In genomic region chr4:126572264-126572663, GRCh38 we compare ENCODE assay signal across 1 cellular context.
TF ChIP-seq lines count a peak whose summit lies in the region.

No MANE protein-coding gene starts in this region.

TF ChIP-seq in K562, 482 proteins besides CTCF, POLR2A, EP300 and RAD21 (continued from another document and continues in another):
- TF ChIP-seq ZMIZ1 (IDR thresholded peaks at IDR 0.05; ENCODE audit: low read depth in 2 of 2, low read length in 2 of 2) (0 out of 4 replicates have a peak, but pooled peaks of 1 of the 2 experiments have one; percentile 59), PHF20 (IDR thresholded peaks at IDR 0.05; ENCODE audit: partially characterized antibody) (no peak), FOXM1 (IDR thresholded peaks at IDR 0.05; ENCODE audit: low read depth) (0 out of 2 replicates have a peak, but pooled peaks have one; percentile 59), FOXM1 (CRISPR knock-in tag; IDR thresholded peaks at IDR 0.05; ENCODE audit: low read depth) (no peak), ZNF184 (CRISPR knock-in tag; IDR thresholded peaks at IDR 0.05) (no peak), POLR3A (IDR thresholded peaks at IDR 0.05; ENCODE audit: borderline replicate concordance, extremely low read depth, insufficient read depth, insufficient read length) (no peak), SRSF7 (optimal IDR thresholded peaks at IDR 0.05; ENCODE audit: low read depth, low read length) (no peak), POLR2AphosphoS2 (IDR thresholded peaks at IDR 0.05; ENCODE audit: low read length) (no peak), CHD1 (IDR thresholded peaks at IDR 0.05; ENCODE audit: low read length) (no peak), TSC22D4 (tag; IDR thresholded peaks at IDR 0.05) (no peak), KAT2B (IDR thresholded peaks at IDR 0.05; ENCODE audit: low read depth, low read length) (no peak), NR2F6 (CRISPR knock-in tag; IDR thresholded peaks at IDR 0.05) (no peak), TCF7 (IDR thresholded peaks at IDR 0.05; ENCODE audit: borderline replicate concordance) (no peak), DLX4 (CRISPR knock-in tag; IDR thresholded peaks at IDR 0.05) (no peak), U2AF2 (optimal IDR thresholded peaks at IDR 0.05; ENCODE audit: low read depth, low read length) (no peak), NFIC (IDR thresholded peaks at IDR 0.05) (0 out of 2 replicates have a peak, but pooled peaks have one; percentile 32), ZNF518B (CRISPR knock-in tag; IDR thresholded peaks at IDR 0.05) (no peak), TGIF2 (CRISPR knock-in tag; IDR thresholded peaks at IDR 0.05) (no peak), RBM15 (IDR thresholded peaks at IDR 0.05; ENCODE audit: insufficient read depth, low read length) (no peak), ZNF780A (CRISPR knock-in tag; IDR thresholded peaks at IDR 0.05) (no peak), TRIM24 (IDR thresholded peaks at IDR 0.05) (peak; percentile 43 to 53; a peak in 1 of 4 replicates), IFI16 (CRISPR knock-in tag; IDR thresholded peaks at IDR 0.05) (no peak), BCL6 (CRISPR knock-in tag; IDR thresholded peaks at IDR 0.05) (no peak), GTF2E2 (tag; IDR thresholded peaks at IDR 0.05) (no peak), HDAC2 (IDR thresholded peaks at IDR 0.05) (no peak), ZNF79 (CRISPR knock-in tag; IDR thresholded peaks at IDR 0.05; ENCODE audit: low read depth) (no peak), XRCC3 (IDR thresholded peaks at IDR 0.05) (no peak), DACH1 (IDR thresholded peaks at IDR 0.05; ENCODE audit: partially characterized antibody) (peak; percentile 26), SAFB2 (IDR thresholded peaks at IDR 0.05; ENCODE audit: borderline replicate concordance, low read depth, low read length, severe bottlenecking) (no peak), XRCC4 (IDR thresholded peaks at IDR 0.05; ENCODE audit: extremely low read depth, insufficient read depth, insufficient read length) (no peak), POLR2B (IDR thresholded peaks at IDR 0.05; ENCODE audit: low read depth, partially characterized antibody) (no peak), SREBF1 (IDR thresholded peaks at IDR 0.05; ENCODE audit: borderline replicate concordance, low read depth, low read length) (no peak), SMAD4 (CRISPR knock-in tag; conservative IDR thresholded peaks at IDR 0.05) (no peak), KDM2B (CRISPR knock-in tag; IDR thresholded peaks at IDR 0.05) (no peak), RCOR1 (IDR thresholded peaks at IDR 0.05; ENCODE audit: borderline replicate concordance in 1 of 2, low read depth in 2 of 2, low read length in 2 of 2) (peak in 1 of 2 experiments; percentile 31; a peak in 1 of 4 replicates), MYNN (IDR thresholded peaks at IDR 0.05) (0 out of 2 replicates have a peak, but pooled peaks have one; percentile 50), MYNN (CRISPR knock-in tag; IDR thresholded peaks at IDR 0.05) (no peak), HMGN3 (IDR thresholded peaks at IDR 0.05; ENCODE audit: borderline replicate concordance, extremely low read depth, insufficient read length, low read depth, low read length) (no peak), REST (CRISPR knock-in tag; IDR thresholded peaks at IDR 0.05; ENCODE audit: low read depth) (no peak), NFATC3 (IDR thresholded peaks at IDR 0.05) (no peak), CBFB (CRISPR knock-in tag; IDR thresholded peaks at IDR 0.05) (no peak), ZNF551 (CRISPR knock-in tag; IDR thresholded peaks at IDR 0.05) (no peak), TAL1 (IDR thresholded peaks at IDR 0.05) (peak; percentile 86), SMARCE1 (IDR thresholded peaks at IDR 0.05) (peak; percentile 67), SOX6 (IDR thresholded peaks at IDR 0.05) (peak; percentile 89), TEAD4 (IDR thresholded peaks at IDR 0.05; ENCODE audit: low read length) (peak; percentile 95), TEAD4 (CRISPR knock-in tag; IDR thresholded peaks at IDR 0.05; ENCODE audit: borderline replicate concordance) (no peak), ZBTB34 (CRISPR knock-in tag; IDR thresholded peaks at IDR 0.05) (no peak), ERF (CRISPR knock-in tag; IDR thresholded peaks at IDR 0.05) (no peak), ZNF263 (CRISPR knock-in tag; IDR thresholded peaks at IDR 0.05; ENCODE audit: borderline replicate concordance) (no peak), TAF9B (IDR thresholded peaks at IDR 0.05; ENCODE audit: partially characterized antibody) (no peak), BACH1 (tag; IDR thresholded peaks at IDR 0.05) (no peak), KLF16 (IDR thresholded peaks at IDR 0.05) (peak; percentile 73), ZBTB26 (CRISPR knock-in tag; IDR thresholded peaks at IDR 0.05) (no peak), POLR2AphosphoS5 (IDR thresholded peaks at IDR 0.05; ENCODE audit: control insufficient read depth, insufficient read depth, low read depth, low read length) (peak; percentile 72), ZNF395 (CRISPR knock-in tag; IDR thresholded peaks at IDR 0.05) (no peak), CXXC5 (CRISPR knock-in tag; IDR thresholded peaks at IDR 0.05) (no peak), KDM5B (IDR thresholded peaks at IDR 0.05; ENCODE audit: insufficient replicate concordance, low read depth, low read length) (no peak), DPF2 (IDR thresholded peaks at IDR 0.05) (peak; percentile 83)
